1 cellular context compared by ENCODE assay signal in genomic region chr2:199810422-199811250, GRCh38.
TF ChIP-seq lines count a peak whose summit lies in the region.

No MANE protein-coding gene starts in this region.

TF ChIP-seq in GM23338, 12 proteins besides CTCF, POLR2A, EP300 and RAD21 (continued from another document):
- TF ChIP-seq ZNF331 (CRISPR knock-in tag; IDR thresholded peaks at IDR 0.05; ENCODE audit: low read depth), result no peak
- no peak for TF ChIP-seq CREB1 (CRISPR knock-in tag; IDR thresholded peaks at IDR 0.05; ENCODE audit: low read depth)
- no peak for TF ChIP-seq ZNF114 (CRISPR knock-in tag; IDR thresholded peaks at IDR 0.05)
- TF ChIP-seq JUNB (IDR thresholded peaks at IDR 0.05; ENCODE audit: unreplicated experiment), result no peak
- no peak for TF ChIP-seq EZH2phosphoT487 (IDR thresholded peaks at IDR 0.05; ENCODE audit: unreplicated experiment)
- TF ChIP-seq EZH2 (IDR thresholded peaks at IDR 0.05; ENCODE audit: low read depth, unreplicated experiment), result no peak
- TF ChIP-seq ETS1 (IDR thresholded peaks at IDR 0.05), result no peak
